ENCODE assay signal across 1 cellular context in the genomic region with DNA sequence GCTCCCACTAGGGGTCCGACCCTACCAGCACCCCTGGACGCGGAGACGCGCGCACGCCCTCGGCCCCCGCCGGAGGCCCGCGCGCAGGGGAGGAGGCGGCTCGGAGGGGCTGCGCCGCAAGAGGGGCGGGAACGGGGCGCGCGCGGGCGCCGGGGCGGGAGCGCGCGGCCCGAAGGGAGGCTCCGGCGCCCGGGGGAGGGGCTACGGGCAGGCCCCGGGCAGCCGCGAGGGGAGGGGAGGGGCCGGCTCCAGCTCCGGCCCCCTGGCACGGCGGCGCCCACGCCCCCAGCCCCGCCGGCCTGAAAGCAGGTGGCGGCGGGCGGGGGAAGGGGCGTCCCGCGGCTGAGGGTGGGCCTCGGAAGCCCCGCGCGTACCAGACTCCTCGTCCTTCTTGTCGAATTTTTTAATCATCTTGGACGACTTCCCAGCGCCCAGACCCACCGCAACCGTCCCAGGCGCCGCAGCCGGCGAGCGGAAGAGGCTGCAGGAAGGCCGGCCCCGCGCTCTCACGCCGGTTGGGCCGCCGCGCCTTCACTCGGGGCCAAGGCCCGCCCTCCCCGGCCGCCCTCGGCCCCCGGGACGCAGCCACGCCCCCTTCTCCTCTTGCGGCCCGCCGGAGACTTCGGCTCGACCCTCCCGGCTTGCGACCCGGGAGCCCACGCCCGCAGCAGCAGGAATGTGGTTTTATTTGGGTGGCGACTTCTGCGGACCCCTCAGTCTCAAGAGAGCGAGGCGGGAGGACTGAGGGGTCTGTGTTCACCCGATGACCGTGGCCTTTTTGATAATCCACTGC.
TF ChIP-seq lines count a peak whose summit lies in the region.

A gene with protein sequence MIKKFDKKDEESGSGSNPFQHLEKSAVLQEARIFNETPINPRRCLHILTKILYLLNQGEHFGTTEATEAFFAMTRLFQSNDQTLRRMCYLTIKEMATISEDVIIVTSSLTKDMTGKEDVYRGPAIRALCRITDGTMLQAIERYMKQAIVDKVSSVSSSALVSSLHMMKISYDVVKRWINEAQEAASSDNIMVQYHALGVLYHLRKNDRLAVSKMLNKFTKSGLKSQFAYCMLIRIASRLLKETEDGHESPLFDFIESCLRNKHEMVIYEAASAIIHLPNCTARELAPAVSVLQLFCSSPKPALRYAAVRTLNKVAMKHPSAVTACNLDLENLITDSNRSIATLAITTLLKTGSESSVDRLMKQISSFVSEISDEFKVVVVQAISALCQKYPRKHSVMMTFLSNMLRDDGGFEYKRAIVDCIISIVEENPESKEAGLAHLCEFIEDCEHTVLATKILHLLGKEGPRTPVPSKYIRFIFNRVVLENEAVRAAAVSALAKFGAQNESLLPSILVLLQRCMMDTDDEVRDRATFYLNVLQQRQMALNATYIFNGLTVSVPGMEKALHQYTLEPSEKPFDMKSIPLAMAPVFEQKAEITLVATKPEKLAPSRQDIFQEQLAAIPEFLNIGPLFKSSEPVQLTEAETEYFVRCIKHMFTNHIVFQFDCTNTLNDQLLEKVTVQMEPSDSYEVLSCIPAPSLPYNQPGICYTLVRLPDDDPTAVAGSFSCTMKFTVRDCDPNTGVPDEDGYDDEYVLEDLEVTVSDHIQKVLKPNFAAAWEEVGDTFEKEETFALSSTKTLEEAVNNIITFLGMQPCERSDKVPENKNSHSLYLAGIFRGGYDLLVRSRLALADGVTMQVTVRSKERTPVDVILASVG (minus strand): TSS at position 491 of the 793 bp plus-strand sequence. CDS start 80 bp downstream, at position 411.

TF ChIP-seq in K562, 482 proteins besides CTCF, POLR2A, EP300 and RAD21 (continued from another document and continues in another):
- TF ChIP-seq, protein P1, sequence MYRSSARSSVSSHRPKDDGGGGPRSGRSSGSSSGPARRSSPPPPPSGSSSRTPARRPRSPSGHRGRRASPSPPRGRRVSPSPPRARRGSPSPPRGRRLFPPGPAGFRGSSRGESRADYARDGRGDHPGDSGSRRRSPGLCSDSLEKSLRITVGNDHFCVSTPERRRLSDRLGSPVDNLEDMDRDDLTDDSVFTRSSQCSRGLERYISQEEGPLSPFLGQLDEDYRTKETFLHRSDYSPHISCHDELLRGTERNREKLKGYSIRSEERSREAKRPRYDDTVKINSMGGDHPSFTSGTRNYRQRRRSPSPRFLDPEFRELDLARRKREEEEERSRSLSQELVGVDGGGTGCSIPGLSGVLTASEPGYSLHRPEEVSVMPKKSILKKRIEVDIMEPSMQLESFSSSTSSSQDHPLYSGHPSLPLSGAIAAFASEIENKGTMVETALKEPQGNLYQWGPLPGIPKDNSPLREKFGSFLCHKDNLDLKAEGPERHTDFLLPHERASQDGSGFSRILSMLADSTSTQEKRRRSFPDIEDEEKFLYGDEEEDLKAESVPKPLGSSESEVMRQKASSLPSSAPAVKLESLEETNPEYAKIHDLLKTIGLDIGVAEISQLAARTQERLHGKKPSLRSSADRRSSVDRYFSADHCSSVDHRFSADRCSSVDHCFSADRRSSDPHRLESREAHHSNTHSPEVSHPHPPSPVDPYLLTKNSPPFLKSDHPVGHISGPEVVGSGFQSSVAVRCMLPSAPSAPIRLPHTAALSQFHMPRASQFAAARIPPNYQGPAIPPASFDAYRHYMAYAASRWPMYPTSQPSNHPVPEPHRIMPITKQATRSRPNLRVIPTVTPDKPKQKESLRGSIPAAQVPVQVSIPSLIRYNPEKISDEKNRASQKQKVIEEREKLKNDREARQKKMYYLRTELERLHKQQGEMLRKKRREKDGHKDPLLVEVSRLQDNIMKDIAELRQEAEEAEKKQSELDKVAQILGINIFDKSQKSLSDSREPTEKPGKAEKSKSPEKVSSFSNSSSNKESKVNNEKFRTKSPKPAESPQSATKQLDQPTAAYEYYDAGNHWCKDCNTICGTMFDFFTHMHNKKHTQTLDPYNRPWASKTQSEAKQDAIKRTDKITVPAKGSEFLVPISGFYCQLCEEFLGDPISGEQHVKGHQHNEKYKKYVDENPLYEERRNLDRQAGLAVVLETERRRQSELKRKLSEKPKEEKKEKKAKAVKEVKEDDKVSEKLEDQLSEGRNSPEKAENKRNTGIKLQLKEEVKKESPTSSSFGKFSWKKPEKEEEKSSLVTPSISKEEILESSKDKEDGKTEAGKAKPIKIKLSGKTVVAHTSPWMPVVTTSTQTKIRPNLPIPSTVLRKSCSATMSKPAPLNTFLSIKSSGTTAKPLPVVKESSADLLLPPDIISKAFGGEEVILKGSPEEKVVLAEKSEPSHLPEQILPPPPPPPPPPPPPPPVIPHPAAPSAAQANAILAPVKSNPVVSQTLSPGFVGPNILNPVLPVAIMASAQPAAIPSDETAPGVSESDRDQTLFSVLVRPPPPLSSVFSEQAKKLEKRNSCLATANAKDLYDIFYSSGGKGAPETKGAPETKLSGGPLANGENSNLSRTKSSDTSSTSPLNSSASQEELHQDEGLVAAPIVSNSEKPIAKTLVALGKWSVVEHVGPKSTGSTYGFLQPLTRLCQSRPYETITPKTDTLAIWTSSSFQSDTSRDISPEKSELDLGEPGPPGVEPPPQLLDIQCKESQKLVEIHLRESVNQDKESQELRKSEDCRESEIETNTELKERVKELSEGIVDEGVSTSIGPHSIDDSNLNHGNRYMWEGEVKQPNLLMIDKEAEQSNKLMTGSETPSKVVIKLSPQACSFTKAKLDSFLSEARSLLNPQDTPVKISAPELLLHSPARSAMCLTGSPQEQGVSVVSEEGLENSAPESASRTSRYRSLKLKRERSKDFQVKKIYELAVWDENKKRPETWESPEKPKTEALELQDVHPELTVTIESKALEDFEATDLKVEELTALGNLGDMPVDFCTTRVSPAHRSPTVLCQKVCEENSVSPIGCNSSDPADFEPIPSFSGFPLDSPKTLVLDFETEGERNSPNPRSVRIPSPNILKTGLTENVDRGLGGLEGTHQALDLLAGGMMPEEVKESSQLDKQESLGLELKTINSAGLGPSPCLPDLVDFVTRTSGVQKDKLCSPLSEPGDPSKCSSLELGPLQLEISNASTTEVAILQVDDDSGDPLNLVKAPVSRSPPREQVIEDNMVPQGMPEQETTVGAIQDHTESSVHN (IDR thresholded peaks at IDR 0.05; ENCODE audit: borderline replicate concordance in 1 of 2, low read depth in 1 of 2), result no peak
- TF ChIP-seq ZNF384 (IDR thresholded peaks at IDR 0.05; ENCODE audit: low read depth, low read length) (no peak), ZFPM2 (CRISPR knock-in tag; IDR thresholded peaks at IDR 0.05) (no peak), RBM14 (IDR thresholded peaks at IDR 0.05; ENCODE audit: borderline replicate concordance, insufficient read depth, low read depth, low read length) (no peak), RNF2 (IDR thresholded peaks at IDR 0.05) (no peak), ELF1 (tag; IDR thresholded peaks at IDR 0.05) (peak; percentile 83), BRCA1 (IDR thresholded peaks at IDR 0.05) (no peak), BRCA1 (CRISPR knock-in tag; IDR thresholded peaks at IDR 0.05) (no peak), STAT5B (CRISPR knock-in tag; IDR thresholded peaks at IDR 0.05) (no peak), KLF10 (CRISPR knock-in tag; IDR thresholded peaks at IDR 0.05) (no peak), ZNF444 (CRISPR knock-in tag; IDR thresholded peaks at IDR 0.05) (0 out of 2 replicates have a peak, but pooled peaks have one; percentile 9), FUS (optimal IDR thresholded peaks at IDR 0.05; ENCODE audit: low read depth, low read length) (no peak), TBL1XR1 (IDR thresholded peaks at IDR 0.05; ENCODE audit: low read length in 2 of 2) (no peak), CEBPB (tag; IDR thresholded peaks at IDR 0.05) (no peak), ZZZ3 (IDR thresholded peaks at IDR 0.05) (no peak), ZNF785 (CRISPR knock-in tag; IDR thresholded peaks at IDR 0.05) (no peak), CREBBP (IDR thresholded peaks at IDR 0.05; ENCODE audit: low read depth, low read length) (no peak), BACH1 (tag; IDR thresholded peaks at IDR 0.05) (no peak)
- TF ChIP-seq, protein P2, sequence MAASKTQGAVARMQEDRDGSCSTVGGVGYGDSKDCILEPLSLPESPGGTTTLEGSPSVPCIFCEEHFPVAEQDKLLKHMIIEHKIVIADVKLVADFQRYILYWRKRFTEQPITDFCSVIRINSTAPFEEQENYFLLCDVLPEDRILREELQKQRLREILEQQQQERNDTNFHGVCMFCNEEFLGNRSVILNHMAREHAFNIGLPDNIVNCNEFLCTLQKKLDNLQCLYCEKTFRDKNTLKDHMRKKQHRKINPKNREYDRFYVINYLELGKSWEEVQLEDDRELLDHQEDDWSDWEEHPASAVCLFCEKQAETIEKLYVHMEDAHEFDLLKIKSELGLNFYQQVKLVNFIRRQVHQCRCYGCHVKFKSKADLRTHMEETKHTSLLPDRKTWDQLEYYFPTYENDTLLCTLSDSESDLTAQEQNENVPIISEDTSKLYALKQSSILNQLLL (CRISPR knock-in tag; IDR thresholded peaks at IDR 0.05; ENCODE audit: borderline replicate concordance), result no peak
- TF ChIP-seq, protein P3, sequence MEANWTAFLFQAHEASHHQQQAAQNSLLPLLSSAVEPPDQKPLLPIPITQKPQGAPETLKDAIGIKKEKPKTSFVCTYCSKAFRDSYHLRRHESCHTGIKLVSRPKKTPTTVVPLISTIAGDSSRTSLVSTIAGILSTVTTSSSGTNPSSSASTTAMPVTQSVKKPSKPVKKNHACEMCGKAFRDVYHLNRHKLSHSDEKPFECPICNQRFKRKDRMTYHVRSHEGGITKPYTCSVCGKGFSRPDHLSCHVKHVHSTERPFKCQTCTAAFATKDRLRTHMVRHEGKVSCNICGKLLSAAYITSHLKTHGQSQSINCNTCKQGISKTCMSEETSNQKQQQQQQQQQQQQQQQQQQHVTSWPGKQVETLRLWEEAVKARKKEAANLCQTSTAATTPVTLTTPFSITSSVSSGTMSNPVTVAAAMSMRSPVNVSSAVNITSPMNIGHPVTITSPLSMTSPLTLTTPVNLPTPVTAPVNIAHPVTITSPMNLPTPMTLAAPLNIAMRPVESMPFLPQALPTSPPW (CRISPR knock-in tag; IDR thresholded peaks at IDR 0.05), result peak; percentile 95
- TF ChIP-seq, protein P4, sequence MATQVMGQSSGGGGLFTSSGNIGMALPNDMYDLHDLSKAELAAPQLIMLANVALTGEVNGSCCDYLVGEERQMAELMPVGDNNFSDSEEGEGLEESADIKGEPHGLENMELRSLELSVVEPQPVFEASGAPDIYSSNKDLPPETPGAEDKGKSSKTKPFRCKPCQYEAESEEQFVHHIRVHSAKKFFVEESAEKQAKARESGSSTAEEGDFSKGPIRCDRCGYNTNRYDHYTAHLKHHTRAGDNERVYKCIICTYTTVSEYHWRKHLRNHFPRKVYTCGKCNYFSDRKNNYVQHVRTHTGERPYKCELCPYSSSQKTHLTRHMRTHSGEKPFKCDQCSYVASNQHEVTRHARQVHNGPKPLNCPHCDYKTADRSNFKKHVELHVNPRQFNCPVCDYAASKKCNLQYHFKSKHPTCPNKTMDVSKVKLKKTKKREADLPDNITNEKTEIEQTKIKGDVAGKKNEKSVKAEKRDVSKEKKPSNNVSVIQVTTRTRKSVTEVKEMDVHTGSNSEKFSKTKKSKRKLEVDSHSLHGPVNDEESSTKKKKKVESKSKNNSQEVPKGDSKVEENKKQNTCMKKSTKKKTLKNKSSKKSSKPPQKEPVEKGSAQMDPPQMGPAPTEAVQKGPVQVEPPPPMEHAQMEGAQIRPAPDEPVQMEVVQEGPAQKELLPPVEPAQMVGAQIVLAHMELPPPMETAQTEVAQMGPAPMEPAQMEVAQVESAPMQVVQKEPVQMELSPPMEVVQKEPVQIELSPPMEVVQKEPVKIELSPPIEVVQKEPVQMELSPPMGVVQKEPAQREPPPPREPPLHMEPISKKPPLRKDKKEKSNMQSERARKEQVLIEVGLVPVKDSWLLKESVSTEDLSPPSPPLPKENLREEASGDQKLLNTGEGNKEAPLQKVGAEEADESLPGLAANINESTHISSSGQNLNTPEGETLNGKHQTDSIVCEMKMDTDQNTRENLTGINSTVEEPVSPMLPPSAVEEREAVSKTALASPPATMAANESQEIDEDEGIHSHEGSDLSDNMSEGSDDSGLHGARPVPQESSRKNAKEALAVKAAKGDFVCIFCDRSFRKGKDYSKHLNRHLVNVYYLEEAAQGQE (CRISPR knock-in tag; IDR thresholded peaks at IDR 0.05; ENCODE audit: low read depth), result peak; percentile 64; the same call in 1 of the 2 replicates
- TF ChIP-seq, protein P5, sequence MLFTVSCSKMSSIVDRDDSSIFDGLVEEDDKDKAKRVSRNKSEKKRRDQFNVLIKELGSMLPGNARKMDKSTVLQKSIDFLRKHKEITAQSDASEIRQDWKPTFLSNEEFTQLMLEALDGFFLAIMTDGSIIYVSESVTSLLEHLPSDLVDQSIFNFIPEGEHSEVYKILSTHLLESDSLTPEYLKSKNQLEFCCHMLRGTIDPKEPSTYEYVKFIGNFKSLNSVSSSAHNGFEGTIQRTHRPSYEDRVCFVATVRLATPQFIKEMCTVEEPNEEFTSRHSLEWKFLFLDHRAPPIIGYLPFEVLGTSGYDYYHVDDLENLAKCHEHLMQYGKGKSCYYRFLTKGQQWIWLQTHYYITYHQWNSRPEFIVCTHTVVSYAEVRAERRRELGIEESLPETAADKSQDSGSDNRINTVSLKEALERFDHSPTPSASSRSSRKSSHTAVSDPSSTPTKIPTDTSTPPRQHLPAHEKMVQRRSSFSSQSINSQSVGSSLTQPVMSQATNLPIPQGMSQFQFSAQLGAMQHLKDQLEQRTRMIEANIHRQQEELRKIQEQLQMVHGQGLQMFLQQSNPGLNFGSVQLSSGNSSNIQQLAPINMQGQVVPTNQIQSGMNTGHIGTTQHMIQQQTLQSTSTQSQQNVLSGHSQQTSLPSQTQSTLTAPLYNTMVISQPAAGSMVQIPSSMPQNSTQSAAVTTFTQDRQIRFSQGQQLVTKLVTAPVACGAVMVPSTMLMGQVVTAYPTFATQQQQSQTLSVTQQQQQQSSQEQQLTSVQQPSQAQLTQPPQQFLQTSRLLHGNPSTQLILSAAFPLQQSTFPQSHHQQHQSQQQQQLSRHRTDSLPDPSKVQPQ (CRISPR knock-in tag; IDR thresholded peaks at IDR 0.05; ENCODE audit: borderline replicate concordance), result no peak
- TF ChIP-seq, protein P6, sequence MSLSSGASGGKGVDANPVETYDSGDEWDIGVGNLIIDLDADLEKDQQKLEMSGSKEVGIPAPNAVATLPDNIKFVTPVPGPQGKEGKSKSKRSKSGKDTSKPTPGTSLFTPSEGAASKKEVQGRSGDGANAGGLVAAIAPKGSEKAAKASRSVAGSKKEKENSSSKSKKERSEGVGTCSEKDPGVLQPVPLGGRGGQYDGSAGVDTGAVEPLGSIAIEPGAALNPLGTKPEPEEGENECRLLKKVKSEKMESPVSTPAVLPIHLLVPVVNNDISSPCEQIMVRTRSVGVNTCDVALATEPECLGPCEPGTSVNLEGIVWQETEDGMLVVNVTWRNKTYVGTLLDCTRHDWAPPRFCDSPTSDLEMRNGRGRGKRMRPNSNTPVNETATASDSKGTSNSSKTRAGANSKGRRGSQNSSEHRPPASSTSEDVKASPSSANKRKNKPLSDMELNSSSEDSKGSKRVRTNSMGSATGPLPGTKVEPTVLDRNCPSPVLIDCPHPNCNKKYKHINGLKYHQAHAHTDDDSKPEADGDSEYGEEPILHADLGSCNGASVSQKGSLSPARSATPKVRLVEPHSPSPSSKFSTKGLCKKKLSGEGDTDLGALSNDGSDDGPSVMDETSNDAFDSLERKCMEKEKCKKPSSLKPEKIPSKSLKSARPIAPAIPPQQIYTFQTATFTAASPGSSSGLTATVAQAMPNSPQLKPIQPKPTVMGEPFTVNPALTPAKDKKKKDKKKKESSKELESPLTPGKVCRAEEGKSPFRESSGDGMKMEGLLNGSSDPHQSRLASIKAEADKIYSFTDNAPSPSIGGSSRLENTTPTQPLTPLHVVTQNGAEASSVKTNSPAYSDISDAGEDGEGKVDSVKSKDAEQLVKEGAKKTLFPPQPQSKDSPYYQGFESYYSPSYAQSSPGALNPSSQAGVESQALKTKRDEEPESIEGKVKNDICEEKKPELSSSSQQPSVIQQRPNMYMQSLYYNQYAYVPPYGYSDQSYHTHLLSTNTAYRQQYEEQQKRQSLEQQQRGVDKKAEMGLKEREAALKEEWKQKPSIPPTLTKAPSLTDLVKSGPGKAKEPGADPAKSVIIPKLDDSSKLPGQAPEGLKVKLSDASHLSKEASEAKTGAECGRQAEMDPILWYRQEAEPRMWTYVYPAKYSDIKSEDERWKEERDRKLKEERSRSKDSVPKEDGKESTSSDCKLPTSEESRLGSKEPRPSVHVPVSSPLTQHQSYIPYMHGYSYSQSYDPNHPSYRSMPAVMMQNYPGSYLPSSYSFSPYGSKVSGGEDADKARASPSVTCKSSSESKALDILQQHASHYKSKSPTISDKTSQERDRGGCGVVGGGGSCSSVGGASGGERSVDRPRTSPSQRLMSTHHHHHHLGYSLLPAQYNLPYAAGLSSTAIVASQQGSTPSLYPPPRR (CRISPR knock-in tag; IDR thresholded peaks at IDR 0.05; ENCODE audit: borderline replicate concordance), result no peak
